In genomic region chr2:12478151-12479041, GRCh38 we compare ENCODE assay signal across 14 cellular contexts.
"Had no signal": no experiment of that assay in that cellular context is flagged by ENCODE, and none has a peak within 500 bp of the region (broad histone marks: within the 10 kb centered on the region; RNA-seq: fewer than 3 reads in every experiment).

No MANE protein-coding gene starts in this region.

- H3K36me3 ChIP-seq: sigmoid colon, upper lobe of right lung had no signal

- H3K4me1 ChIP-seq: upper lobe of right lung had no signal

- H3K27me3 Mint-ChIP-seq: activated CD4-positive, alpha-beta memory T cell treated with anti-CD3 and anti-CD28 coated beads, Interleukin-2, amount 10 ng/mL, durations not matched to agents 7 days and 5 days; brain; stimulated activated naive CD8-positive, alpha-beta T cell treated with anti-CD3 and anti-CD28 coated beads, Interleukin-15, Interleukin-2, amounts not matched to agents 100 ng/mL and 50 ng/mL, for 24 hours had no signal

- H3K27ac ChIP-seq: sigmoid colon, upper lobe of right lung had no signal

- H3K4me3 Mint-ChIP-seq: activated CD4-positive, alpha-beta memory T cell treated with anti-CD3 and anti-CD28 coated beads, Interleukin-2, amount 10 ng/mL, durations not matched to agents 7 days and 5 days; activated naive CD4-positive, alpha-beta T cell treated with anti-CD3 and anti-CD28 coated beads for 36 hours; brain; immature natural killer cell; natural killer cell; stimulated activated naive CD8-positive, alpha-beta T cell treated with anti-CD3 and anti-CD28 coated beads, Interleukin-15, Interleukin-2, amounts not matched to agents 100 ng/mL and 50 ng/mL, for 24 hours had no signal

- H3K27ac Mint-ChIP-seq: activated CD4-positive, alpha-beta memory T cell treated with anti-CD3 and anti-CD28 coated beads, Interleukin-2, amount 10 ng/mL, durations not matched to agents 7 days and 5 days; activated naive CD4-positive, alpha-beta T cell treated with anti-CD3 and anti-CD28 coated beads for 36 hours; brain; immature natural killer cell; natural killer cell; stimulated activated naive CD8-positive, alpha-beta T cell treated with anti-CD3 and anti-CD28 coated beads, Interleukin-15, Interleukin-2, amounts not matched to agents 100 ng/mL and 50 ng/mL, for 24 hours had no signal

- H3K4me1 Mint-ChIP-seq: activated CD4-positive, alpha-beta memory T cell treated with anti-CD3 and anti-CD28 coated beads, Interleukin-2, amount 10 ng/mL, durations not matched to agents 7 days and 5 days; immature natural killer cell had no signal

- H3K36me3 Mint-ChIP-seq: brain, natural killer cell had no signal

- H3K27me3 ChIP-seq: sigmoid colon, upper lobe of right lung had no signal

- H3K9me3 Mint-ChIP-seq: activated naive CD4-positive, alpha-beta T cell treated with anti-CD3 and anti-CD28 coated beads for 36 hours; natural killer cell; stimulated activated naive CD8-positive, alpha-beta T cell treated with anti-CD3 and anti-CD28 coated beads, Interleukin-15, Interleukin-2, amounts not matched to agents 100 ng/mL and 50 ng/mL, for 24 hours had no signal

- DNase-seq: activated CD4-positive, alpha-beta memory T cell treated with anti-CD3 and anti-CD28 coated beads, Interleukin-2, amount 10 ng/mL, durations not matched to agents 7 days and 5 days; activated CD8-positive, alpha-beta memory T cell treated with anti-CD3 and anti-CD28 coated beads, Interleukin-2, amount 50 U/mL, for 4 hours; activated naive CD4-positive, alpha-beta T cell treated with anti-CD3 and anti-CD28 coated beads for 36 hours; erythroblast; glutamatergic neuron; immature natural killer cell; left colon; mucosa of descending colon; natural killer cell; sigmoid colon; stimulated activated CD4-positive, alpha-beta T cell treated with anti-CD3 and anti-CD28 coated beads, Interleukin-4, amount 100 ng/mL, for 24 hours; upper lobe of right lung had no signal

- H3K9me3 ChIP-seq: mucosa of descending colon, sigmoid colon, upper lobe of right lung had no signal

- H3K4me3 ChIP-seq: mucosa of descending colon, sigmoid colon, upper lobe of right lung had no signal
